8 cellular contexts compared by ENCODE assay signal in the genomic region with DNA sequence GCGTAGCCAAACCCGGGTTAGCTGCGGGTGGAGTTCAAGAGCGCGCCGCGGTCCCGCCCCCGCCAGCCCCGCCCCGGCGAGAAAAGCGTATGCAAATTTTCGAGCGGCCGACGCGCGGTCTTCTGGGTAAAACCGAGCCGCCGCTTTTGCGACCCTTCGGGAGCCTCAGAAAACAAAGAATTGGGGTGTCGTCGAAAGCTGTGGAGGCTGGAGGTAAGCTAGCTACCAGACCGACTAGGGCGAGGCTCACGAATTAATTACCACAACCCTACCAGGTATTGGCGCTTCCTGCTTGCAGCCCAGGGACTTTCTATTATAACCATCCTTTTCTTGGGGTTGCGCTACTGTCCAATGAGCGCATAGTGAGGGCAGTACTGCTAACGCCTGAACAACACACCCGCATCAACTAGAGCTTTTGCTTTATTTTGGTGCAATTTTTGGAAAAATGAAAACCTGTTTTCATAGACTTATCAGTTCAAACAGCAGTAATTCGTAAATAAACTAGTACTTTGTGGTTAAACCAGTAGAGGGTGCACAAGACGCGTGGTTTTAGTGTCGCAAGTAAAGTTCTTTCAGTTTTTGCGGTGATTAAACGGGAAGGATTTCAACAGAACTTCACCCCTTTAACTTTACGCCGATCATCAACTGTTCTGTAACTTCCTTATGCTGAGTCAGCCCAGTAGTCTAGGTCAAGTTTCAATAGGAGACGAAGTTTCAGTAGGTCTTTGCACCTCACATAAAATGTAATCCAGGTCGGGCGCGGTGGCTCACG. TPM values are rescaled to one million over a fixed set of nuclear protein-coding genes. Genes with fewer than 3 reads are reported as not detected.
A peak's percentile ranks its signal among the peaks of the same experiment; 100 is the strongest.
DNase-seq lines count a peak whose midpoint lies in the region; ATAC-seq, FAIRE-seq and TF ChIP-seq lines count a peak whose summit lies in the region.

TSS of gene RNU4ATAC (plus strand) at position 318 of the 772 bp plus-strand sequence.

- no peaks in the 10 kb centered on the region for H3K4me1 ChIP-seq in prostate gland (replicated peaks)

- WGBS in prostate gland: 1% methylated on average over 47 of the region's 47 CpGs

- TF ChIP-seq POLR2A in prostate gland (IDR thresholded peaks at IDR 0.05): peak; percentile 95

- H3K4me3 ChIP-seq in GM12875 (ENCODE audit: low read depth, low read length) (peak within 1 kb of the TSS; percentile 54), prostate gland (peak within 1 kb of the TSS; percentile 62 to 66)

- no peak for FAIRE-seq in urothelium cell line (lab: Jason Lieb, UNC)

- intact Hi-C loops in left ventricle myocardium superior (cut with micrococcal nuclease) (loop anchor here (5.0 kb wide), 2 partner anchors 117 to 187 kb away; partner anchors contain the start of gene CLASP1), prostate gland (cut with DNase I) (loop anchor here (2.0 to 10.0 kb wide), 3 partner anchors 118 to 188 kb away; partner anchors contain the start of gene CLASP1)

- H3K36me3 ChIP-seq in prostate gland: no peaks in the 10 kb centered on the region

- no peaks in the 10 kb centered on the region for H3K9me3 ChIP-seq in prostate gland

- no peaks in the 10 kb centered on the region for H3K27me3 ChIP-seq in prostate gland (replicated peaks; ENCODE audit: insufficient read depth)

- DNase-seq in NCI-H1417 (lab: John Stamatoyannopoulos, UW) (peak; percentile 69 to 97 (median 93)), T follicular helper cell (ENCODE audit: low read depth) (peak; percentile 77), amniotic epithelial cell (ENCODE audit: low read depth) (peak; percentile 99), left ventricle myocardium superior (peak; percentile 90), prostate gland (ENCODE audit: low spot score) (peak; percentile 86), urothelium cell line (ENCODE audit: low spot score) (peak; percentile 89)

- peak within 1 kb of the TSS; percentile 92 to 95 for H3K27ac ChIP-seq in prostate gland

- peak; percentile 30; the same call in 1 of the 2 replicates for TF ChIP-seq CTCF in GM12875 (IDR thresholded peaks at IDR 0.05; ENCODE audit: borderline replicate concordance, insufficient read depth, low read depth, low read length)
- TF ChIP-seq CTCF in prostate gland (IDR thresholded peaks at IDR 0.05): peak; percentile 44 to 82 (median 79)

- ATAC-seq in HG02763 (IDR thresholded peaks at IDR 0.05; ENCODE audit: unreplicated experiment): peak; percentile 59
- peak; percentile 86 for ATAC-seq in left ventricle myocardium superior

RNA-seq across cellular contexts. Expression of gene RNU4ATAC, which starts in this region (rescaled TPM):
- total RNA-seq in left ventricle myocardium superior (not detected), prostate gland (not detected)

Comparison
In these comparisons a context has a peak if more than half of its experiments do, and no peak if none do; other contexts are left out.
1. Peak in every context shown above with its lines: DNase-seq, ATAC-seq, H3K4me3 ChIP-seq and H3K27ac ChIP-seq.
2. Peak in DNase-seq and ATAC-seq in left ventricle myocardium superior; RNA of the gene not detected or under 1 TPM.
3. Peak in DNase-seq, H3K4me3 ChIP-seq and H3K27ac ChIP-seq in prostate gland; RNA of the gene not detected or under 1 TPM.